1 cellular context compared by ENCODE assay signal in genomic region chr5:90390326-90390725, GRCh38.
TF ChIP-seq lines count a peak whose summit lies in the region.

No MANE protein-coding gene starts in this region.

TF ChIP-seq in K562, 482 proteins besides CTCF, POLR2A, EP300 and RAD21 (continued from another document):
- TF ChIP-seq MEIS2 (IDR thresholded peaks at IDR 0.05; ENCODE audit: partially characterized antibody) (no peak), MCM3 (IDR thresholded peaks at IDR 0.05) (no peak), SIN3A (IDR thresholded peaks at IDR 0.05; ENCODE audit: borderline replicate concordance in 2 of 2, control insufficient read depth in 1 of 2, low read depth in 2 of 2, low read length in 2 of 2) (no peak), CBX1 (IDR thresholded peaks at IDR 0.05; ENCODE audit: low read depth) (no peak), MLLT1 (IDR thresholded peaks at IDR 0.05) (no peak), TRIM25 (IDR thresholded peaks at IDR 0.05; ENCODE audit: borderline replicate concordance) (no peak), CC2D1A (IDR thresholded peaks at IDR 0.05) (no peak), ZNF354B (CRISPR knock-in tag; IDR thresholded peaks at IDR 0.05) (no peak), ZNF740 (CRISPR knock-in tag; IDR thresholded peaks at IDR 0.05) (no peak), ZNF740 (tag; IDR thresholded peaks at IDR 0.05) (no peak), UBTF (IDR thresholded peaks at IDR 0.05; ENCODE audit: borderline replicate concordance in 1 of 2, low read depth in 2 of 2, low read length in 2 of 2) (no peak), POLR2AphosphoS2 (IDR thresholded peaks at IDR 0.05; ENCODE audit: low read length) (no peak), ETV1 (tag; conservative IDR thresholded peaks at IDR 0.05; ENCODE audit: low read depth) (no peak), ZNF175 (CRISPR knock-in tag; IDR thresholded peaks at IDR 0.05; ENCODE audit: low read depth) (no peak)
